Comparison of ENCODE assay signal across 19 cellular contexts in genomic region chr4:26931451-26931850, GRCh38.
"Had no signal": no experiment of that assay in that cellular context is flagged by ENCODE, and none has a peak within 500 bp of the region (broad histone marks: within the 10 kb centered on the region; RNA-seq: fewer than 3 reads in every experiment).

No MANE protein-coding gene starts in this region.

- H3K9ac ChIP-seq: parathyroid adenoma had no signal

- H3K4me3 ChIP-seq: esophagus muscularis mucosa, gastroesophageal sphincter, heart left ventricle, sigmoid colon, spleen, thyroid gland had no signal

- H3K4me3 Mint-ChIP-seq: activated CD4-positive, alpha-beta memory T cell treated with anti-CD3 and anti-CD28 coated beads, Interleukin-2, amount 10 ng/mL, durations not matched to agents 7 days and 5 days; activated CD8-positive, alpha-beta memory T cell treated with anti-CD3 and anti-CD28 coated beads, Interleukin-2, amount 10 ng/mL, durations not matched to agents 7 days and 5 days; activated naive CD8-positive, alpha-beta T cell; dendritic cell treated with granulocyte-macrophage colony-stimulating factor and Interleukin-4, amounts not matched to agents 40 ng/mL and 50 ng/mL, for 4 days; immature natural killer cell; naive thymus-derived CD8-positive, alpha-beta T cell had no signal

- H3K9me3 Mint-ChIP-seq: activated CD4-positive, alpha-beta memory T cell treated with anti-CD3 and anti-CD28 coated beads, Interleukin-2, amount 10 ng/mL, durations not matched to agents 7 days and 5 days; dendritic cell treated with granulocyte-macrophage colony-stimulating factor and Interleukin-4, amounts not matched to agents 40 ng/mL and 50 ng/mL, for 4 days; immature natural killer cell; naive thymus-derived CD8-positive, alpha-beta T cell had no signal

- H3K9me3 ChIP-seq: esophagus muscularis mucosa, gastroesophageal sphincter, heart left ventricle, sigmoid colon, spleen, thyroid gland had no signal

- H3K27me3 Mint-ChIP-seq: activated CD4-positive, alpha-beta memory T cell treated with anti-CD3 and anti-CD28 coated beads, Interleukin-2, amount 10 ng/mL, durations not matched to agents 7 days and 5 days; activated CD8-positive, alpha-beta memory T cell treated with anti-CD3 and anti-CD28 coated beads, Interleukin-2, amount 10 ng/mL, durations not matched to agents 7 days and 5 days; activated naive CD8-positive, alpha-beta T cell; dendritic cell treated with granulocyte-macrophage colony-stimulating factor and Interleukin-4, amounts not matched to agents 40 ng/mL and 50 ng/mL, for 4 days; naive thymus-derived CD8-positive, alpha-beta T cell had no signal

- H2AFZ ChIP-seq: parathyroid adenoma had no signal

- H3K79me2 ChIP-seq: parathyroid adenoma had no signal

- DNase-seq: activated CD4-positive, alpha-beta memory T cell treated with anti-CD3 and anti-CD28 coated beads, Interleukin-2, amount 10 ng/mL, durations not matched to agents 7 days and 5 days; activated CD4-positive, alpha-beta T cell treated with anti-CD3 and anti-CD28 coated beads for 48 hours; activated CD4-positive, CD25-positive, alpha-beta regulatory T cell; activated CD8-positive, alpha-beta memory T cell treated with anti-CD3 and anti-CD28 coated beads, Interleukin-2, amount 10 ng/mL, durations not matched to agents 7 days and 5 days; effector memory CD4-positive, alpha-beta T cell; heart left ventricle; immature natural killer cell; kidney glomerular epithelial cell; naive thymus-derived CD8-positive, alpha-beta T cell; sigmoid colon; spleen; stimulated activated CD4-positive, alpha-beta T cell treated with anti-CD3 and anti-CD28 coated beads, Interleukin-4, amount 100 ng/mL, for 4 hours; stimulated activated naive CD4-positive, alpha-beta T cell; thyroid gland had no signal

- H3K36me3 ChIP-seq: esophagus muscularis mucosa, gastroesophageal sphincter, heart left ventricle, sigmoid colon, spleen, thyroid gland had no signal

- H3K27ac ChIP-seq: esophagus muscularis mucosa, gastroesophageal sphincter, heart left ventricle, parathyroid adenoma, sigmoid colon, spleen, thyroid gland had no signal

- ATAC-seq: activated CD8-positive, alpha-beta memory T cell treated with anti-CD3 and anti-CD28 coated beads, Interleukin-2, amount 10 ng/mL, durations not matched to agents 7 days and 5 days; gastroesophageal sphincter; heart left ventricle; naive thymus-derived CD8-positive, alpha-beta T cell had no signal

- H3K36me3 Mint-ChIP-seq: immature natural killer cell had no signal

- H3K27me3 ChIP-seq: esophagus muscularis mucosa, gastroesophageal sphincter, heart left ventricle, sigmoid colon, spleen, thyroid gland had no signal

- H3K4me1 ChIP-seq: esophagus muscularis mucosa, gastroesophageal sphincter, parathyroid adenoma, sigmoid colon had no signal

- H3K27ac Mint-ChIP-seq: activated CD4-positive, alpha-beta memory T cell treated with anti-CD3 and anti-CD28 coated beads, Interleukin-2, amount 10 ng/mL, durations not matched to agents 7 days and 5 days; activated naive CD8-positive, alpha-beta T cell; dendritic cell treated with granulocyte-macrophage colony-stimulating factor and Interleukin-4, amounts not matched to agents 40 ng/mL and 50 ng/mL, for 4 days had no signal
